9 cellular contexts compared by ENCODE assay signal in genomic region chr1:152112101-152112884, GRCh38. TPM values are rescaled to one million over a fixed set of nuclear protein-coding genes. Genes with fewer than 3 reads are reported as not detected.
DNase-seq lines count a peak whose midpoint lies in the region; ATAC-seq and TF ChIP-seq lines count a peak whose summit lies in the region.
"Had no signal": no experiment of that assay in that cellular context is flagged by ENCODE, and none has a peak within 500 bp of the region (broad histone marks: within the 10 kb centered on the region; RNA-seq: fewer than 3 reads in every experiment).

No MANE protein-coding gene starts in this region.

- H2AFZ ChIP-seq in MM.1S (ENCODE audit: low read length), result peak overlapping the region; percentile 76

- DNase-seq in NCI-H2227 (lab: John Stamatoyannopoulos, UW; ENCODE audit: unreplicated experiment), result peak; percentile 9
- no peak for DNase-seq in NCI-H2227 treated with DMSO at 0.1 percent for 48 hours (lab: John Stamatoyannopoulos, UW)
- peak; percentile 59 for DNase-seq in MM.1S
- DNase-seq in esophagus muscularis mucosa (ENCODE audit: extremely low spot score), result no peak
- DNase-seq in gastrocnemius medialis, result no peak
- no peak for DNase-seq in NK-92 (lab: John Stamatoyannopoulos, UW; ENCODE audit: unreplicated experiment)
- DNase-seq in RKO (ENCODE audit: low spot score), result no peak

- TF ChIP-seq POLR2A in esophagus muscularis mucosa (IDR thresholded peaks at IDR 0.05; ENCODE audit: low read depth) (no peak), gastrocnemius medialis (IDR thresholded peaks at IDR 0.05) (no peak)

- H3K36me3 ChIP-seq in MM.1S (replicated peaks; ENCODE audit: insufficient read depth, low read length) (no peaks in the 10 kb centered on the region), esophagus muscularis mucosa (no peaks in the 10 kb centered on the region), gastrocnemius medialis (no peaks in the 10 kb centered on the region)

- H3K79me2 ChIP-seq in MM.1S (ENCODE audit: low read length), result no peaks in the 10 kb centered on the region

- TF ChIP-seq CTCF in MM.1S (IDR thresholded peaks at IDR 0.05; ENCODE audit: low read length) (no peak), esophagus muscularis mucosa (IDR thresholded peaks at IDR 0.05) (no peak), gastrocnemius medialis (IDR thresholded peaks at IDR 0.05 in 4 of 5, conservative IDR thresholded peaks at IDR 0.05 in 1 of 5) (no peak)

- no peak for ATAC-seq in gastrocnemius medialis
- ATAC-seq in HG02852 (IDR thresholded peaks at IDR 0.05; ENCODE audit: unreplicated experiment), result no peak

- H3K27me3 ChIP-seq in MM.1S (replicated peaks; ENCODE audit: insufficient read depth, low read length) (peaks cover 37% of the 10 kb centered on the region), esophagus muscularis mucosa (peaks cover 0 to 100% (median 62%) of the 10 kb centered on the region in 4 donors), gastrocnemius medialis (peaks cover 77 to 81% (median 79%) of the 10 kb centered on the region in 3 donors)

- no peak overlapping the region; the same call in 1 of the 2 replicates for H3K9ac ChIP-seq in MM.1S (ENCODE audit: low read length)

- H3F3A ChIP-seq in MM.1S (ENCODE audit: insufficient read depth, low read length), result peaks cover 18% of the 10 kb centered on the region

- H3K4me2 ChIP-seq in MM.1S (ENCODE audit: low read depth, low read length), result peak overlapping the region; percentile 89

- in situ Hi-C loops in gastrocnemius medialis (cut with MboI; ENCODE audit: low sequenced_read_pairs in 4 of 4), result no loop called here

- no peaks in the 10 kb centered on the region for H4K20me1 ChIP-seq in MM.1S (ENCODE audit: insufficient read depth, low read length)

- H3K9me2 ChIP-seq in MM.1S (replicated peaks; ENCODE audit: insufficient read depth, low read length), result no peaks in the 10 kb centered on the region

- no peak for TF ChIP-seq EP300 in esophagus muscularis mucosa (IDR thresholded peaks at IDR 0.05)

- H3K27ac ChIP-seq in MM.1S (ENCODE audit: low read length) (no peak overlapping the region), esophagus muscularis mucosa (replicated peaks in 1 of 4) (no peak overlapping the region), gastrocnemius medialis (no peak overlapping the region)
- H3K27ac ChIP-seq: C4-2B had no signal

- peaks cover 18% of the 10 kb centered on the region for H3K4me1 ChIP-seq in MM.1S (ENCODE audit: low read length)
- H3K4me1 ChIP-seq in esophagus muscularis mucosa, result peaks cover 38 to 57% (median 56%) of the 10 kb centered on the region in 4 donors
- H3K4me1 ChIP-seq in gastrocnemius medialis, result peaks cover 5 to 14% of the 10 kb centered on the region in 2 donors

- H3K4me3 ChIP-seq in MM.1S (ENCODE audit: low read length) (peak overlapping the region; percentile 53), esophagus muscularis mucosa (peak overlapping the region; percentile 52 to 58 (median 54)), gastrocnemius medialis (peak overlapping the region in 3 of 4 donors; percentile 47 to 52 (median 48))

- WGBS in esophagus muscularis mucosa, result 2% methylated on average over 51 of the region's 53 CpGs

- intact Hi-C loops in esophagus muscularis mucosa (cut with DNase I) (no loop called here), gastrocnemius medialis (cut with DNase I; ENCODE audit: low total_unique reads) (no loop called here)

- no peaks in the 10 kb centered on the region for H3K9me3 ChIP-seq in MM.1S (replicated peaks; ENCODE audit: insufficient read depth, low read length)
- H3K9me3 ChIP-seq in esophagus muscularis mucosa, result peaks cover 0 to 18% (median 15%) of the 10 kb centered on the region in 4 donors
- peaks cover 0 to 12% (median 0%) of the 10 kb centered on the region in 3 donors for H3K9me3 ChIP-seq in gastrocnemius medialis

RNA-seq across cellular contexts. Expression of gene TCHH, which starts 3.0 kb away (rescaled TPM):
- total RNA-seq in esophagus muscularis mucosa (under 1 TPM in 3 of 4 donors, not detected in 1; under 0.01 to 0.50 (median 0.11) TPM), gastrocnemius medialis (under 1 TPM in 1 of 4 donors, not detected in 3; 0.13 TPM)

RNA-seq across cellular contexts. Expression of gene TCHHL1, which starts 23.4 kb away (rescaled TPM):
- not detected for total RNA-seq in esophagus muscularis mucosa
- not detected for total RNA-seq in gastrocnemius medialis

RNA-seq across cellular contexts. Expression of gene RPTN, which starts 46.7 kb away (rescaled TPM):
- total RNA-seq in esophagus muscularis mucosa (not detected), gastrocnemius medialis (not detected)

Comparison
In these comparisons a context has a peak if more than half of its experiments do, and no peak if none do; other contexts are left out.
1. DNase-seq: peak in NCI-H2227 (single experiment) and MM.1S (single experiment); none in NCI-H2227 treated with DMSO at 0.1 percent for 48 hours (single experiment), esophagus muscularis mucosa (single experiment), gastrocnemius medialis (0 of 2), NK-92 (single experiment) and RKO (single experiment).
2. Peak in every context shown above with its lines, with median percentiles within 50 percentile points of each other: H3K4me3 ChIP-seq.